6 cellular contexts compared by ENCODE assay signal in the genomic region with DNA sequence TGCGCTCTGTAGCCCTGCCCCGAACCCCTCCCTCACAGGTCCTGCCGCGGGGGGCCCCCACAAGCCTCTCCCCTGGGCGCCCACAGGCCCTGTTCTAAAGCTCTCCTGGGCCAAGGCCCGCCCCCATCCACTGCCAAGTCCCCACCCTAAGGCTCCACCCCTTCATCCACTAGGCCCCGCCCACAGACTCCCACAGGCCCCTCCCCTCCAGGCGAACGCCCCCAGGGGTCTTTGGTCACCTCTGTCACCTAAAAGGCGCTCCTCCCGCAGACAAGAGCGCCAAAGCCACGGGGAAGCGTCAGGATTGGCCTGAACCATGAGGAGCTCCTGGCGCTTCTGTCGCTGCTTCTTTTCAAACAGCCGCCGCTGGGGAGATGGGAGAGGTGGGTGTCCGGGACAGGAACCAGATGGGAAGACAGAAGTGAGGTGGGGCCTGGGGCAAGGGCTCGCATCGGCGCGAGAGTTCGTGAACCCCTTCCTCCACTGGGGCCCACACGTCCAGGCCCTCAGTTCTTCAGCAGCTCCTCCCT. TPM values are rescaled to one million over a fixed set of nuclear protein-coding genes. Genes with fewer than 3 reads are reported as not detected.
DNase-seq lines count a peak whose midpoint lies in the region; ATAC-seq and TF ChIP-seq lines count a peak whose summit lies in the region.

No MANE protein-coding gene starts in this region.

- peaks cover 3% of the 10 kb centered on the region; the same call in 1 of the 2 replicates for H3K27me3 ChIP-seq in H7 (ENCODE audit: control insufficient read depth, insufficient read depth, low read length)

- no peaks in the 10 kb centered on the region for H3K36me3 ChIP-seq in H7 (replicated peaks; ENCODE audit: control insufficient read depth, insufficient read depth, low read length)

- DNase-seq in H7 = peak; percentile 98
- peak; percentile 62 for DNase-seq in cerebellar cortex (ENCODE audit: low spot score)
- DNase-seq in omental fat pad (ENCODE audit: low spot score) = no peak
- DNase-seq in AG08396 (ENCODE audit: low spot score) = no peak

- H3K4me3 ChIP-seq in H7 (ENCODE audit: insufficient read depth, low read depth, low read length) = peak overlapping the region; percentile 37

- no peak for TF ChIP-seq CTCF in omental fat pad (IDR thresholded peaks at IDR 0.05)

- ATAC-seq in omental fat pad (ENCODE audit: low FRiP score) = peak; percentile 46
- no peak for ATAC-seq in GM19467 (IDR thresholded peaks at IDR 0.05; ENCODE audit: unreplicated experiment)
- ATAC-seq in HG03196 (IDR thresholded peaks at IDR 0.05; ENCODE audit: unreplicated experiment) = no peak

RNA-seq across cellular contexts. Expression of a gene that starts 2.3 kb away (rescaled TPM):
- total RNA-seq in H7 (2014; rRNA removed; shearing (Covaris generic)) = 0.52 and 1.1 TPM in 2 replicates
- total RNA-seq in omental fat pad = not detected

RNA-seq across cellular contexts. Expression of a gene that starts 3.9 kb away (rescaled TPM):
- 173 and 203 TPM in 2 replicates for total RNA-seq in H7 (2014; rRNA removed; shearing (Covaris generic))
- 100 to 1,000 TPM; 197 to 280 (median 253) TPM for total RNA-seq in omental fat pad

RNA-seq across cellular contexts. Expression of a gene that starts 24.0 kb away (rescaled TPM):
- 20.3 and 21.6 TPM in 2 replicates for total RNA-seq in H7 (2014; rRNA removed; shearing (Covaris generic))
- 100 to 1,000 TPM; 105 to 282 (median 176) TPM for total RNA-seq in omental fat pad

RNA-seq across cellular contexts. Expression of a gene that starts 27.8 kb away (rescaled TPM):
- total RNA-seq in H7 (2014; rRNA removed; shearing (Covaris generic)) = 20.6 and 25.6 TPM in 2 replicates
- 10 to 100 TPM in 3 of 4 donors, 1 to 10 TPM in 1; 7.3 to 18.7 (median 14.9) TPM for total RNA-seq in omental fat pad

RNA-seq across cellular contexts. Expression of a gene that starts 37.2 kb away (rescaled TPM):
- total RNA-seq in H7 (2014; rRNA removed; shearing (Covaris generic)) = not detected in 2 replicates
- total RNA-seq in omental fat pad = not detected

Comparison
In these comparisons a context has a peak if more than half of its experiments do, and no peak if none do; other contexts are left out.
1. DNase-seq: peak in H7 (single experiment) and cerebellar cortex (single experiment); none in omental fat pad (single experiment) and AG08396 (single experiment).